24 cellular contexts compared by ENCODE assay signal in genomic region chr4:42729505-42730237, GRCh38.
"Had no signal": no experiment of that assay in that cellular context is flagged by ENCODE, and none has a peak within 500 bp of the region (broad histone marks: within the 10 kb centered on the region; RNA-seq: fewer than 3 reads in every experiment).

No MANE protein-coding gene starts in this region.

- H3K4me1 Mint-ChIP-seq: memory B cell; naive thymus-derived CD4-positive, alpha-beta T cell had no signal

- ATAC-seq: left cardiac atrium; left lobe of liver; mucosa of descending colon; naive thymus-derived CD4-positive, alpha-beta T cell; natural killer cell treated with Interleukin-12 subunit alpha and Interleukin-12 subunit beta and Interleukin-15 and Interleukin-18, amount 100 ng/mL, for 72 hours; right lobe of liver; stimulated activated memory B cell treated with anti-CD40 and anti-IgM and Interleukin-4, amounts not matched to agents 10 μg/mL and 1 μg/mL and 100 μg/mL, for 72 hours; stimulated activated naive CD8-positive, alpha-beta T cell treated with anti-CD3 and anti-CD28 coated beads, Interleukin-15, amount 100 ng/mL, for 72 hours had no signal

- H3K27ac ChIP-seq: ovary, right atrium auricular region, right lobe of liver, transverse colon, uterus had no signal

- H3K36me3 Mint-ChIP-seq: stimulated activated memory B cell treated with anti-CD40 and anti-IgM and Interleukin-4, amounts not matched to agents 10 μg/mL and 1 μg/mL and 100 μg/mL, for 72 hours had no signal

- H3K27ac Mint-ChIP-seq: memory B cell; naive thymus-derived CD4-positive, alpha-beta T cell; natural killer cell treated with Interleukin-12 subunit alpha and Interleukin-12 subunit beta and Interleukin-15 and Interleukin-18, amount 100 ng/mL, for 72 hours; progenitor cell of endocrine pancreas; stimulated activated memory B cell treated with anti-CD40 and anti-IgM and Interleukin-4, amounts not matched to agents 10 μg/mL and 1 μg/mL and 100 μg/mL, for 72 hours; stimulated activated naive CD8-positive, alpha-beta T cell treated with anti-CD3 and anti-CD28 coated beads, Interleukin-15, amount 100 ng/mL, for 72 hours had no signal

- H3K36me3 ChIP-seq: ovary, right atrium auricular region, right lobe of liver, transverse colon, uterus had no signal

- H3K27me3 ChIP-seq: ovary, right atrium auricular region, right lobe of liver, transverse colon, uterus had no signal

- H3K9me3 ChIP-seq: mucosa of descending colon, ovary, right atrium auricular region, right lobe of liver, transverse colon, uterus had no signal

- DNase-seq: hippocampal formation; kidney glomerular epithelial cell; left cardiac atrium; midbrain; mucosa of descending colon; naive thymus-derived CD4-positive, alpha-beta T cell; ovary; right lobe of liver; stimulated activated CD4-positive, alpha-beta T cell treated with anti-CD3 and anti-CD28 coated beads, Interleukin-1b, Interleukin-23, amount 100 ng/mL, for 48 hours; stimulated activated CD4-positive, alpha-beta T cell treated with anti-CD3 and anti-CD28 coated beads, Interleukin-2, amount 100 ng/mL, for 48 hours; stimulated activated CD4-positive, alpha-beta T cell treated with anti-CD3 and anti-CD28 coated beads, Interleukin-4, amount 100 ng/mL, for 4 hours; stimulated activated CD8-positive, alpha-beta memory T cell treated with anti-CD3 and anti-CD28 coated beads, Interleukin-4, amount 100 ng/mL, for 48 hours; stimulated activated naive CD4-positive, alpha-beta T cell treated with Interleukin-2 at 50 U/mL for 16 hours; stimulated activated naive CD8-positive, alpha-beta T cell treated with anti-CD3 and anti-CD28 coated beads, Interleukin-15, amount 100 ng/mL, for 72 hours; substantia nigra; transverse colon; uterus had no signal

- H3K4me1 ChIP-seq: right atrium auricular region, right lobe of liver, transverse colon, uterus had no signal

- H3K4me3 ChIP-seq: mucosa of descending colon, ovary, right atrium auricular region, right lobe of liver, smooth muscle cell, transverse colon, uterus had no signal

- H3K4me3 Mint-ChIP-seq: memory B cell; naive thymus-derived CD4-positive, alpha-beta T cell; natural killer cell treated with Interleukin-12 subunit alpha and Interleukin-12 subunit beta and Interleukin-15 and Interleukin-18, amount 100 ng/mL, for 72 hours; stimulated activated memory B cell treated with anti-CD40 and anti-IgM and Interleukin-4, amounts not matched to agents 10 μg/mL and 1 μg/mL and 100 μg/mL, for 72 hours; stimulated activated naive CD8-positive, alpha-beta T cell treated with anti-CD3 and anti-CD28 coated beads, Interleukin-15, amount 100 ng/mL, for 72 hours had no signal

- H3K27me3 Mint-ChIP-seq: stimulated activated naive CD8-positive, alpha-beta T cell treated with anti-CD3 and anti-CD28 coated beads, Interleukin-15, amount 100 ng/mL, for 72 hours had no signal
